1 cellular context compared by ENCODE assay signal in genomic region chr3:113890256-113890900, GRCh38.
TF ChIP-seq lines count a peak whose summit lies in the region.

No MANE protein-coding gene starts in this region.

TF ChIP-seq in HCT116, 20 proteins besides CTCF, POLR2A, EP300 and RAD21 (continued from another document):
- TF ChIP-seq REST (IDR thresholded peaks at IDR 0.05; ENCODE audit: low read depth) (no peak), EZH2 (IDR thresholded peaks at IDR 0.05) (no peak), ELF1 (IDR thresholded peaks at IDR 0.05; ENCODE audit: borderline replicate concordance, low read depth) (no peak), FOSL1 (IDR thresholded peaks at IDR 0.05; ENCODE audit: low read depth) (no peak), POLR2AphosphoS5 (IDR thresholded peaks at IDR 0.05; ENCODE audit: low read depth, low read length) (no peak), CEBPB (IDR thresholded peaks at IDR 0.05; ENCODE audit: low read depth) (no peak)
